ENCODE assay signal across 8 cellular contexts in genomic region chr11:123577081-123577598, GRCh38.
DNase-seq lines count a peak whose midpoint lies in the region; ATAC-seq and TF ChIP-seq lines count a peak whose summit lies in the region.

No MANE protein-coding gene starts in this region.

- H3K36me3 ChIP-seq in lung (ENCODE audit: control insufficient read depth in 2 of 2, insufficient read depth in 2 of 2, low read length in 2 of 2), result no peaks in the 10 kb centered on the region

- H3K27me3 Mint-ChIP-seq in activated CD8-positive, alpha-beta T cell treated with anti-CD3 and anti-CD28 coated beads, Interleukin-2, amount 10 ng/mL, durations not matched to agents 7 days and 5 days (ENCODE audit: low read depth), result peaks cover 3% of the 10 kb centered on the region
- H3K27me3 Mint-ChIP-seq in dendritic cell treated with granulocyte-macrophage colony-stimulating factor and Interleukin-4, amounts not matched to agents 40 ng/mL and 50 ng/mL, for 4 days, result peaks cover 2% of the 10 kb centered on the region

- peaks cover 15% of the 10 kb centered on the region for H3K4me1 Mint-ChIP-seq in activated CD8-positive, alpha-beta T cell treated with anti-CD3 and anti-CD28 coated beads, Interleukin-2, amount 10 ng/mL, durations not matched to agents 7 days and 5 days (ENCODE audit: low read depth)
- H3K4me1 Mint-ChIP-seq in dendritic cell treated with granulocyte-macrophage colony-stimulating factor and Interleukin-4, amounts not matched to agents 40 ng/mL and 50 ng/mL, for 4 days (ENCODE audit: low read depth), result peaks cover 26% of the 10 kb centered on the region

- H3K9me3 ChIP-seq in lung (ENCODE audit: control insufficient read depth in 2 of 2, insufficient read depth in 1 of 2, low read length in 1 of 2), result no peaks in the 10 kb centered on the region

- no peak overlapping the region for H3K4me3 ChIP-seq in GM12865 (ENCODE audit: low read depth, low read length)
- no peak overlapping the region for H3K4me3 ChIP-seq in lung

- no peaks in the 10 kb centered on the region for H3K9me3 Mint-ChIP-seq in activated CD8-positive, alpha-beta T cell treated with anti-CD3 and anti-CD28 coated beads, Interleukin-2, amount 10 ng/mL, durations not matched to agents 7 days and 5 days (ENCODE audit: insufficient read depth)
- no peaks in the 10 kb centered on the region for H3K9me3 Mint-ChIP-seq in dendritic cell treated with granulocyte-macrophage colony-stimulating factor and Interleukin-4, amounts not matched to agents 40 ng/mL and 50 ng/mL, for 4 days

- no peaks in the 10 kb centered on the region for H3K36me3 Mint-ChIP-seq in activated CD8-positive, alpha-beta T cell treated with anti-CD3 and anti-CD28 coated beads, Interleukin-2, amount 10 ng/mL, durations not matched to agents 7 days and 5 days (ENCODE audit: low read depth)
- no peaks in the 10 kb centered on the region for H3K36me3 Mint-ChIP-seq in dendritic cell treated with granulocyte-macrophage colony-stimulating factor and Interleukin-4, amounts not matched to agents 40 ng/mL and 50 ng/mL, for 4 days (ENCODE audit: low read depth)

- H3K4me3 Mint-ChIP-seq in activated CD8-positive, alpha-beta T cell treated with anti-CD3 and anti-CD28 coated beads, Interleukin-2, amount 10 ng/mL, durations not matched to agents 7 days and 5 days, result no peak overlapping the region
- H3K4me3 Mint-ChIP-seq in dendritic cell treated with granulocyte-macrophage colony-stimulating factor and Interleukin-4, amounts not matched to agents 40 ng/mL and 50 ng/mL, for 4 days, result peak overlapping the region; percentile 8

- ATAC-seq in HG02610 (IDR thresholded peaks at IDR 0.05; ENCODE audit: unreplicated experiment), result peak; percentile 49
- ATAC-seq in activated CD8-positive, alpha-beta T cell treated with anti-CD3 and anti-CD28 coated beads, Interleukin-2, amount 10 ng/mL, durations not matched to agents 7 days and 5 days, result peak; percentile 57
- ATAC-seq in lung (ENCODE audit: insufficient read depth, low FRiP score), result peak; percentile 66
- ATAC-seq in HG03025 (IDR thresholded peaks at IDR 0.05; ENCODE audit: low FRiP score, unreplicated experiment), result no peak

- no peaks in the 10 kb centered on the region for H3K27me3 ChIP-seq in lung (ENCODE audit: control insufficient read depth, insufficient read depth)

- CTCF ChIA-PET in activated CD8-positive, alpha-beta T cell treated with anti-CD3 and anti-CD28 coated beads, Interleukin-2, amount 10 ng/mL, durations not matched to agents 7 days and 5 days (lab: Charles Lee), result interaction anchor here (0.8 to 1.7 kb wide), 28 partner anchors 9 to 741 kb away, joined by 3 to 23 read pairs (median 5); no protein-coding TSS in a partner anchor

- no peak overlapping the region for H3K27ac Mint-ChIP-seq in activated CD8-positive, alpha-beta T cell treated with anti-CD3 and anti-CD28 coated beads, Interleukin-2, amount 10 ng/mL, durations not matched to agents 7 days and 5 days
- H3K27ac Mint-ChIP-seq in dendritic cell treated with granulocyte-macrophage colony-stimulating factor and Interleukin-4, amounts not matched to agents 40 ng/mL and 50 ng/mL, for 4 days, result no peak overlapping the region

- TF ChIP-seq CTCF in GM12865 (IDR thresholded peaks at IDR 0.05; ENCODE audit: insufficient read depth, low read depth, low read length, missing control alignments), result peak; percentile 93
- TF ChIP-seq CTCF in lung (IDR thresholded peaks at IDR 0.05; ENCODE audit: control extremely low read depth, extremely low read depth), result peak; percentile 76

- no peak overlapping the region for H3K27ac ChIP-seq in lung (ENCODE audit: low read depth in 1 of 2, low read length in 1 of 2)

- POLR2A ChIA-PET in activated CD8-positive, alpha-beta T cell treated with anti-CD3 and anti-CD28 coated beads, Interleukin-2, amount 10 ng/mL, durations not matched to agents 7 days and 5 days (lab: Charles Lee), result no interaction called here

- H3K4me1 ChIP-seq in lung (ENCODE audit: control insufficient read depth in 2 of 2, insufficient read depth in 2 of 2, low read length in 2 of 2), result no peaks in the 10 kb centered on the region

- intact Hi-C loops in dendritic cell treated with granulocyte-macrophage colony-stimulating factor and Interleukin-4, amounts not matched to agents 40 ng/mL and 50 ng/mL, for 4 days (cut with micrococcal nuclease), result loop anchor here (1.0 kb wide), 1 partner anchor 66 kb away; no protein-coding TSS in a partner anchor

- WGBS in lung, 2 donors, result 54 to 59% methylated on average over 36 to 37 of the region's 37 CpGs

- DNase-seq in GM12865 (ENCODE audit: low read depth), result peak; percentile 68
- DNase-seq in NCI-H2227 (lab: John Stamatoyannopoulos, UW; ENCODE audit: unreplicated experiment), result peak; percentile 70
- peak; percentile 71 for DNase-seq in activated CD8-positive, alpha-beta T cell treated with anti-CD3 and anti-CD28 coated beads, Interleukin-2, amount 10 ng/mL, durations not matched to agents 7 days and 5 days
- DNase-seq in lung (ENCODE audit: low spot score), result peak; percentile 65
- peak; percentile 9 to 23 for DNase-seq in stimulated activated CD8-positive, alpha-beta memory T cell treated with anti-CD3 and anti-CD28 coated beads, Interleukin-15, amount 100 ng/mL, for 4 hours (ENCODE audit: low read depth in 2 of 2)

Comparison
In these comparisons a context has a peak if more than half of its experiments do, and no peak if none do; other contexts are left out.
1. DNase-seq: peak in every context shown above with its lines; median percentile 71 in activated CD8-positive, alpha-beta T cell treated with anti-CD3 and anti-CD28 coated beads, Interleukin-2, amount 10 ng/mL, durations not matched to agents 7 days and 5 days; 70 in NCI-H2227; 68 in GM12865; 65 in lung; 16 in stimulated activated CD8-positive, alpha-beta memory T cell treated with anti-CD3 and anti-CD28 coated beads, Interleukin-15, amount 100 ng/mL, for 4 hours.